11 cellular contexts compared by ENCODE assay signal in the genomic region with DNA sequence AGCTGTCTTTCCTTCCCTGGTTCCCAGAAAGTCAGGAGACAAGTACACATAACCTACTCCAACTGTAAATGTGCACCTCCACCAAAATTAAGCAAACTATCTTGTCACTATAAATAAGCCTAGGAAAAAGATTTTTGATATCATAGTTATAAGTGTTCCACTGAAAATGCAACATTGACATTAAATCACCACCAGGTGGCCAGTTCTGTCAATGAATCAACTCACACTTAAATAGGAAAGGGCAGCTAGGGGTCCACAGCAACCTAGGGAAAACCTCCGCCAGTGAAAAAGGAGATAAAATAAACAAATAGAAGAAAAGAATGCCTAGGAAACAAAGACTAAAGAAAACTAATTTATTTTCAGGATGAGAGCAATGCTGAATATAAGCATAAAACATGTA.
DNase-seq lines count a peak whose midpoint lies in the region; TF ChIP-seq lines count a peak whose summit lies in the region.
"Had no signal": no experiment of that assay in that cellular context is flagged by ENCODE, and none has a peak within 500 bp of the region (broad histone marks: within the 10 kb centered on the region; RNA-seq: fewer than 3 reads in every experiment).

No MANE protein-coding gene starts in this region.

- no peaks in the 10 kb centered on the region for H3K27me3 Mint-ChIP-seq in chondrocyte (ENCODE audit: low read depth)
- no peaks in the 10 kb centered on the region for H3K27me3 Mint-ChIP-seq in nephron progenitor cell (ENCODE audit: low read depth, poor library complexity)
- H3K27me3 Mint-ChIP-seq: effector memory CD8-positive, alpha-beta T cell had no signal

- TF ChIP-seq CTCF in chondrocyte (IDR thresholded peaks at IDR 0.05) (peak; percentile 75), nephron progenitor cell (IDR thresholded peaks at IDR 0.05) (peak; percentile 45)

- H3K4me1 Mint-ChIP-seq in chondrocyte (ENCODE audit: low read depth) (no peaks in the 10 kb centered on the region), nephron progenitor cell (no peaks in the 10 kb centered on the region)

- no peak overlapping the region for H3K27ac Mint-ChIP-seq in chondrocyte (ENCODE audit: unreplicated experiment)
- H3K27ac Mint-ChIP-seq in nephron progenitor cell = no peak overlapping the region
- H3K27ac Mint-ChIP-seq: effector memory CD8-positive, alpha-beta T cell had no signal

- H3K4me3 Mint-ChIP-seq in chondrocyte (ENCODE audit: unreplicated experiment) (no peak overlapping the region), nephron progenitor cell (no peak overlapping the region)
- H3K4me3 Mint-ChIP-seq: effector memory CD8-positive, alpha-beta T cell had no signal

- H3K9me3 Mint-ChIP-seq in chondrocyte (ENCODE audit: low read depth) (peaks cover 2% of the 10 kb centered on the region), nephron progenitor cell (peaks cover 3% of the 10 kb centered on the region)

- peak; percentile 13 for DNase-seq in HPDE6-E6E7 (ENCODE audit: extremely low spot score)
- peak; percentile 31 for DNase-seq in NCI-H446 treated with DMSO at 0.1 percent for 48 hours (lab: John Stamatoyannopoulos, UW)
- DNase-seq in chondrocyte (ENCODE audit: low spot score) = no peak
- DNase-seq in nephron progenitor cell = no peak
- no peak for DNase-seq in kidney tubule cell (ENCODE audit: low spot score)
- no peak for DNase-seq in NCI-H2107 (lab: John Stamatoyannopoulos, UW)
- no peak for DNase-seq in activated CD4-positive, alpha-beta T cell treated with anti-CD3 and anti-CD28 coated beads for 4 hours
- no peak for DNase-seq in anterior cingulate cortex (lab: John Stamatoyannopoulos, UW)
- DNase-seq: activated CD8-positive, alpha-beta memory T cell treated with anti-CD3 and anti-CD28 coated beads, Interleukin-2, amount 50 U/mL, for 4 hours; effector memory CD8-positive, alpha-beta T cell; mucosa of descending colon had no signal

- no peaks in the 10 kb centered on the region for H3K36me3 Mint-ChIP-seq in chondrocyte (ENCODE audit: low read depth)
- no peaks in the 10 kb centered on the region for H3K36me3 Mint-ChIP-seq in nephron progenitor cell (ENCODE audit: low read depth)

Comparison
In these comparisons a context has a peak if more than half of its experiments do, and no peak if none do; other contexts are left out.
1. DNase-seq: peak in HPDE6-E6E7 (single experiment) and NCI-H446 treated with DMSO at 0.1 percent for 48 hours (single experiment); none in chondrocyte (single experiment), nephron progenitor cell (single experiment), kidney tubule cell (single experiment), NCI-H2107 (single experiment), activated CD4-positive, alpha-beta T cell treated with anti-CD3 and anti-CD28 coated beads for 4 hours (0 of 2) and anterior cingulate cortex (0 of 58).